ENCODE assay signal across 18 cellular contexts in the genomic region with DNA sequence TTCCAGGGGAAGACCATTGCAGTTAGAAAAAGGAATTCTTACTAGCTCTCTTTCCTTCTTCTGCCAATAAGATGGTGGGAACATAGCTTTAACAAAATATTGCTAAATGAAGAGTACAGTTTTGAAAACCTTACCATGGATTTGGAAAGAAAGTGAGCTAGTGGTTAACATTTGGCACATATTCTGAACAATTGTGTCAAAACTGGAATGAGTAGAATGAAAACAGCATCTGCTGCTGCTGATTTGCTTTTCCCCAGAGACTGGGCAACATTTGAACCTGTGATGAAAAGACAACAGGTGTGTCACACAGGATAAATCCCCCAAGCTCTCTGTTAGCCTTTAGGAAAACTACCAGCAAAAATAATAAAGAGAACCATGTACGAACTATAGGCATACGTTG.
"Had no signal": no experiment of that assay in that cellular context is flagged by ENCODE, and none has a peak within 500 bp of the region (broad histone marks: within the 10 kb centered on the region; RNA-seq: fewer than 3 reads in every experiment).

No MANE protein-coding gene starts in this region.

- H3K27ac ChIP-seq: breast epithelium, gastrocnemius medialis, prostate gland, suprapubic skin had no signal

- ATAC-seq: activated naive CD4-positive, alpha-beta T cell treated with anti-CD3 and anti-CD28 coated beads, Interleukin-2, amount 50 U/mL, for 72 hours; gastrocnemius medialis; right cardiac atrium; WTC11 had no signal

- H3K27me3 ChIP-seq: breast epithelium, gastrocnemius medialis, suprapubic skin had no signal

- H3K4me3 ChIP-seq: breast epithelium, gastrocnemius medialis, lung, prostate gland, smooth muscle cell, suprapubic skin had no signal

- H3K4me2 ChIP-seq: smooth muscle cell had no signal

- H3K36me3 ChIP-seq: breast epithelium, gastrocnemius medialis, prostate gland, suprapubic skin had no signal

- DNase-seq: activated CD4-positive, alpha-beta memory T cell treated with anti-CD3 and anti-CD28 coated beads, Interleukin-2, amount 10 ng/mL, durations not matched to agents 7 days and 5 days; activated CD4-positive, alpha-beta T cell treated with anti-CD3 and anti-CD28 coated beads for 4 hours; activated gamma-delta T cell; activated T-cell treated with anti-CD3 and anti-CD28 coated beads, Interleukin-2, amount 50 U/mL, for 24 hours; amniotic stem cell; cerebellar nuclear complex; effector memory CD4-positive, alpha-beta T cell; gastrocnemius medialis; right cardiac atrium; stimulated activated CD4-positive, alpha-beta T cell treated with anti-CD3 and anti-CD28 coated beads, Interleukin-4, amount 100 ng/mL, for 4 hours; stimulated activated CD8-positive, alpha-beta memory T cell treated with anti-CD3 and anti-CD28 coated beads, Interleukin-4, amount 100 ng/mL, for 48 hours had no signal

- H3K9me3 ChIP-seq: breast epithelium, gastrocnemius medialis, prostate gland, suprapubic skin had no signal

- H3K4me1 ChIP-seq: breast epithelium, gastrocnemius medialis, prostate gland, suprapubic skin had no signal
